Comparison of ENCODE assay signal across 28 cellular contexts in genomic region chr2:23397483-23397882, GRCh38.
"Had no signal": no experiment of that assay in that cellular context is flagged by ENCODE, and none has a peak within 500 bp of the region (broad histone marks: within the 10 kb centered on the region; RNA-seq: fewer than 3 reads in every experiment).

No MANE protein-coding gene starts in this region.

- DNase-seq: activated CD4-positive, alpha-beta T cell treated with anti-CD3 and anti-CD28 coated beads, Interleukin-2, amount 10 ng/mL, durations not matched to agents 24 days and 14 days; activated CD4-positive, alpha-beta T cell treated with anti-CD3 and anti-CD28 coated beads, Interleukin-2, amount 50 U/mL, for 4 hours; activated CD8-positive, alpha-beta T cell treated with anti-CD3 and anti-CD28 coated beads for 36 hours; activated gamma-delta T cell; activated naive CD4-positive, alpha-beta T cell treated with Interleukin-2 at 50 U/mL for 16 hours; activated naive CD8-positive, alpha-beta T cell treated with anti-CD3 and anti-CD28 coated beads, Interleukin-2, amount 10 ng/mL, durations not matched to agents 7 days and 5 days; activated T-cell treated with anti-CD3 and anti-CD28 coated beads, Interleukin-2, amount 50 U/mL, for 1 hour; amygdala; IMR-90; NCI-H1436 treated with DMSO at 0.1 percent for 48 hours; NCI-H1694 treated with DMSO at 0.1 percent for 48 hours; NCI-H2029; NCI-H2107; NCI-H226; NCI-H446 treated with DMSO at 0.1 percent for 48 hours; NCI-H524; NCI-H774; SHP77; SJCRH30 had no signal

- H3K36me3 Mint-ChIP-seq: activated naive CD4-positive, alpha-beta T cell treated with anti-CD3 and anti-CD28 coated beads, Interleukin-2, amount 50 U/mL, for 24 hours; activated naive CD8-positive, alpha-beta T cell treated with anti-CD3 and anti-CD28 coated beads, Interleukin-2, amount 10 ng/mL, durations not matched to agents 7 days and 5 days had no signal

- H3K9me3 ChIP-seq: ascending aorta, SJCRH30 had no signal

- ATAC-seq: activated CD8-positive, alpha-beta T cell treated with anti-CD3 and anti-CD28 coated beads for 36 hours; K562; Panc1 had no signal

- H3K27ac Mint-ChIP-seq: activated CD4-positive, alpha-beta T cell treated with anti-CD3 and anti-CD28 coated beads, Interleukin-2, amount 10 ng/mL, durations not matched to agents 24 days and 14 days; activated CD8-positive, alpha-beta T cell treated with anti-CD3 and anti-CD28 coated beads for 36 hours; activated naive CD4-positive, alpha-beta T cell treated with anti-CD3 and anti-CD28 coated beads, Interleukin-2, amount 50 U/mL, for 24 hours; activated naive CD8-positive, alpha-beta T cell treated with anti-CD3 and anti-CD28 coated beads, Interleukin-2, amount 10 ng/mL, durations not matched to agents 7 days and 5 days; activated T-helper 2 cell treated with anti-CD3 and anti-CD28 coated beads, Interferon-gamma antibody, Interleukin-2, Interleukin-4, amounts not matched to agents 10 μg/mL and 5 μg/mL and 100 μg/mL, durations not matched to agents 14 hours and 24 hours and 36 hours; T-helper 1 cell treated with Interleukin-12 subunit alpha and Interleukin-12 subunit beta and Interleukin-4 antibody, amounts not matched to agents 30 μg/mL and 1 μg/mL, for 36 hours; T-helper 2 cell treated with Interferon-gamma antibody and Interleukin-4, amounts not matched to agents 5 μg/mL and 100 μg/mL, for 36 hours had no signal

- H3K4me1 ChIP-seq: ascending aorta had no signal

- H3K36me3 ChIP-seq: ascending aorta, cardiac muscle cell had no signal

- H3K9me3 Mint-ChIP-seq: activated CD4-positive, alpha-beta T cell treated with anti-CD3 and anti-CD28 coated beads, Interleukin-2, amount 10 ng/mL, durations not matched to agents 24 days and 14 days; activated CD8-positive, alpha-beta T cell treated with anti-CD3 and anti-CD28 coated beads for 36 hours; activated naive CD4-positive, alpha-beta T cell treated with anti-CD3 and anti-CD28 coated beads, Interleukin-2, amount 50 U/mL, for 24 hours; activated naive CD8-positive, alpha-beta T cell treated with anti-CD3 and anti-CD28 coated beads, Interleukin-2, amount 10 ng/mL, durations not matched to agents 7 days and 5 days; activated T-helper 2 cell treated with anti-CD3 and anti-CD28 coated beads, Interferon-gamma antibody, Interleukin-2, Interleukin-4, amounts not matched to agents 10 μg/mL and 5 μg/mL and 100 μg/mL, durations not matched to agents 14 hours and 24 hours and 36 hours; T-helper 1 cell treated with Interleukin-12 subunit alpha and Interleukin-12 subunit beta and Interleukin-4 antibody, amounts not matched to agents 30 μg/mL and 1 μg/mL, for 36 hours; T-helper 2 cell treated with Interferon-gamma antibody and Interleukin-4, amounts not matched to agents 5 μg/mL and 100 μg/mL, for 36 hours had no signal

- H3K27me3 ChIP-seq: ascending aorta, SJCRH30 had no signal

- H3K4me3 ChIP-seq: ascending aorta, cardiac muscle cell, K562, SJCRH30, SK-N-MC had no signal

- H3K27ac ChIP-seq: ascending aorta, cardiac muscle cell, SJCRH30, SK-N-MC had no signal

- H3K4me3 Mint-ChIP-seq: activated CD4-positive, alpha-beta T cell treated with anti-CD3 and anti-CD28 coated beads, Interleukin-2, amount 10 ng/mL, durations not matched to agents 24 days and 14 days; activated CD8-positive, alpha-beta T cell treated with anti-CD3 and anti-CD28 coated beads for 36 hours; activated naive CD4-positive, alpha-beta T cell treated with anti-CD3 and anti-CD28 coated beads, Interleukin-2, amount 50 U/mL, for 24 hours; activated naive CD8-positive, alpha-beta T cell treated with anti-CD3 and anti-CD28 coated beads, Interleukin-2, amount 10 ng/mL, durations not matched to agents 7 days and 5 days; T-helper 1 cell treated with Interleukin-12 subunit alpha and Interleukin-12 subunit beta and Interleukin-4 antibody, amounts not matched to agents 30 μg/mL and 1 μg/mL, for 36 hours; T-helper 2 cell treated with Interferon-gamma antibody and Interleukin-4, amounts not matched to agents 5 μg/mL and 100 μg/mL, for 36 hours had no signal
